27 cellular contexts compared by ENCODE assay signal in the genomic region with DNA sequence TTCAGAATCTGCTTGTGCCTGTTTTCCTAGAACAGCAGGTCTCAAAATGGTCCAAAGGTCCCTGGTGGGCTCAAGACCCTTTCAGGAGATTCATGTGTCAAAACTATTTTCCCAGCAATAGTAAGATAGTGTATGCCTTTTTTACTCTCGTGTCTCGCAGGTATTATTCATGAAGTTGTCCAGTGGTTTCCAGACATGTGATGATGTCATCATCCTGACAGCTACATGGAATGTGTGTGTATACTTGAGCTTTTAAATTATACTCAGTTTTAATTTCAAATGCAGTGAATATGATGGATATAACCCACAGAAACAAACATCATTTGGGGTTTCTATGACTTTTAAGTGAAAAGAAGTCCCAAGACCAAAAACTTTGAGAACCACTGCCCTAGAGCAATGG.
"Had no signal": no experiment of that assay in that cellular context is flagged by ENCODE, and none has a peak within 500 bp of the region (broad histone marks: within the 10 kb centered on the region; RNA-seq: fewer than 3 reads in every experiment).

No MANE protein-coding gene starts in this region.

- H3K9me3 Mint-ChIP-seq: activated CD4-positive, alpha-beta memory T cell treated with anti-CD3 and anti-CD28 coated beads for 36 hours; activated CD4-positive, alpha-beta T cell treated with anti-CD3 and anti-CD28 coated beads, Interleukin-2, amount 10 ng/mL, durations not matched to agents 7 days and 5 days; activated naive CD4-positive, alpha-beta T cell treated with anti-CD3 and anti-CD28 coated beads for 36 hours; activated T-helper 17 cell treated with anti-CD3 and anti-CD28 coated beads, Interleukin-2, amount 50 U/mL, for 72 hours; T-cell had no signal

- H3K9me3 ChIP-seq: MG63 had no signal

- H3K36me3 ChIP-seq: MG63 had no signal

- ATAC-seq: activated T-helper 17 cell treated with anti-CD3 and anti-CD28 coated beads, Interleukin-2, amount 50 U/mL, for 72 hours; Right ventricle myocardium inferior; T-cell had no signal

- H3K27me3 ChIP-seq: MG63 had no signal

- H3K27ac Mint-ChIP-seq: activated CD4-positive, alpha-beta memory T cell treated with anti-CD3 and anti-CD28 coated beads for 36 hours; activated CD4-positive, alpha-beta T cell treated with anti-CD3 and anti-CD28 coated beads, Interleukin-2, amount 10 ng/mL, durations not matched to agents 7 days and 5 days; activated naive CD4-positive, alpha-beta T cell treated with anti-CD3 and anti-CD28 coated beads for 36 hours; activated naive CD8-positive, alpha-beta T cell; activated T-helper 17 cell treated with anti-CD3 and anti-CD28 coated beads, Interleukin-2, amount 50 U/mL, for 72 hours; T-cell had no signal

- DNase-seq: activated CD4-positive, alpha-beta memory T cell treated with anti-CD3 and anti-CD28 coated beads for 36 hours; activated CD4-positive, alpha-beta T cell treated with anti-CD3 and anti-CD28 coated beads, Interleukin-2, amount 10 ng/mL, durations not matched to agents 7 days and 5 days; activated CD4-positive, CD25-positive, alpha-beta regulatory T cell; activated gamma-delta T cell; activated naive CD4-positive, alpha-beta T cell treated with anti-CD3 and anti-CD28 coated beads for 36 hours; activated T-cell treated with anti-CD3 and anti-CD28 coated beads for 4 hours; activated T-cell treated with anti-CD3 and anti-CD28 coated beads, Interleukin-2, amount 50 U/mL, for 48 hours; amygdala; central memory CD4-positive, alpha-beta T cell; MG63; NCI-H1092 treated with DMSO at 0.1 percent for 48 hours; NCI-H1417 treated with DMSO at 0.1 percent for 48 hours; NCI-H1694; NCI-H2029; NCI-H2107; NCI-H2171 treated with DMSO at 0.1 percent for 48 hours; NCI-H345; NCI-H510A; NCI-H526 treated with DMSO at 0.1 percent for 48 hours; NCI-H82; T-cell; T-helper 2 cell; T1000 had no signal

- H3K36me3 Mint-ChIP-seq: activated CD4-positive, alpha-beta memory T cell treated with anti-CD3 and anti-CD28 coated beads for 36 hours; activated naive CD8-positive, alpha-beta T cell; T-cell had no signal

- H3K4me3 ChIP-seq: MG63, SK-N-MC had no signal

- H3K4me3 Mint-ChIP-seq: activated CD4-positive, alpha-beta memory T cell treated with anti-CD3 and anti-CD28 coated beads for 36 hours; activated CD4-positive, alpha-beta T cell treated with anti-CD3 and anti-CD28 coated beads, Interleukin-2, amount 10 ng/mL, durations not matched to agents 7 days and 5 days; activated naive CD4-positive, alpha-beta T cell treated with anti-CD3 and anti-CD28 coated beads for 36 hours; activated naive CD8-positive, alpha-beta T cell; activated T-helper 17 cell treated with anti-CD3 and anti-CD28 coated beads, Interleukin-2, amount 50 U/mL, for 72 hours; T-cell had no signal

- H3K27ac ChIP-seq: SK-N-MC had no signal

- H3K27me3 Mint-ChIP-seq: activated CD4-positive, alpha-beta memory T cell treated with anti-CD3 and anti-CD28 coated beads for 36 hours; activated CD4-positive, alpha-beta T cell treated with anti-CD3 and anti-CD28 coated beads, Interleukin-2, amount 10 ng/mL, durations not matched to agents 7 days and 5 days; activated naive CD8-positive, alpha-beta T cell; T-cell had no signal

- H3K4me1 Mint-ChIP-seq: activated CD4-positive, alpha-beta T cell treated with anti-CD3 and anti-CD28 coated beads, Interleukin-2, amount 10 ng/mL, durations not matched to agents 7 days and 5 days; activated T-helper 17 cell treated with anti-CD3 and anti-CD28 coated beads, Interleukin-2, amount 50 U/mL, for 72 hours; T-cell had no signal
